In the genomic region with DNA sequence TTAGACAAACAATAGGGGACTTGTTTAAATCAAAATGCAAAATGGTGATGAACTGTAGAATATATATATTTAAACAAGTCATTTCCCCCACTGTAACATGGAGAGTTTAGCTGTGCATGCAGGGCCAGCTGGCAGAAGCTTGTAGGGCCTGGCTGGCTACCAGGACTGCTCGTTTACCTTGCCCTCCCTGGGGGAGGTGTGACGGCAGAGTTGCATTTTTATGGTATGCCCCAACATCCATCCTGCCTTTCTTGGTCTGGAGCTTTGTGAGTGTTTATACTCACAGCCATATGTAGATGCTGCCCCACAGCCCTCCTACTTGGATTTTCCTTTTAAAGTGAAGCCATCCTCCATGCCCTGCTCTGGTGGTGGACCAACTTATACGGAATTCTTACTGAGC, we compare ENCODE assay signal across 1 cellular context.
TF ChIP-seq lines count a peak whose summit lies in the region.

No MANE protein-coding gene starts in this region.

TF ChIP-seq in WTC11, 78 proteins besides CTCF, POLR2A, EP300 and RAD21 (continued from another document):
- no peak for TF ChIP-seq ZNF425 (CRISPR knock-in tag; conservative IDR thresholded peaks at IDR 0.05)
- no peak for TF ChIP-seq ZNF317 (CRISPR knock-in tag; IDR thresholded peaks at IDR 0.05; ENCODE audit: borderline replicate concordance, low read depth)
- no peak for TF ChIP-seq MYBL2 (CRISPR knock-in tag; IDR thresholded peaks at IDR 0.05)
- TF ChIP-seq, protein P1, sequence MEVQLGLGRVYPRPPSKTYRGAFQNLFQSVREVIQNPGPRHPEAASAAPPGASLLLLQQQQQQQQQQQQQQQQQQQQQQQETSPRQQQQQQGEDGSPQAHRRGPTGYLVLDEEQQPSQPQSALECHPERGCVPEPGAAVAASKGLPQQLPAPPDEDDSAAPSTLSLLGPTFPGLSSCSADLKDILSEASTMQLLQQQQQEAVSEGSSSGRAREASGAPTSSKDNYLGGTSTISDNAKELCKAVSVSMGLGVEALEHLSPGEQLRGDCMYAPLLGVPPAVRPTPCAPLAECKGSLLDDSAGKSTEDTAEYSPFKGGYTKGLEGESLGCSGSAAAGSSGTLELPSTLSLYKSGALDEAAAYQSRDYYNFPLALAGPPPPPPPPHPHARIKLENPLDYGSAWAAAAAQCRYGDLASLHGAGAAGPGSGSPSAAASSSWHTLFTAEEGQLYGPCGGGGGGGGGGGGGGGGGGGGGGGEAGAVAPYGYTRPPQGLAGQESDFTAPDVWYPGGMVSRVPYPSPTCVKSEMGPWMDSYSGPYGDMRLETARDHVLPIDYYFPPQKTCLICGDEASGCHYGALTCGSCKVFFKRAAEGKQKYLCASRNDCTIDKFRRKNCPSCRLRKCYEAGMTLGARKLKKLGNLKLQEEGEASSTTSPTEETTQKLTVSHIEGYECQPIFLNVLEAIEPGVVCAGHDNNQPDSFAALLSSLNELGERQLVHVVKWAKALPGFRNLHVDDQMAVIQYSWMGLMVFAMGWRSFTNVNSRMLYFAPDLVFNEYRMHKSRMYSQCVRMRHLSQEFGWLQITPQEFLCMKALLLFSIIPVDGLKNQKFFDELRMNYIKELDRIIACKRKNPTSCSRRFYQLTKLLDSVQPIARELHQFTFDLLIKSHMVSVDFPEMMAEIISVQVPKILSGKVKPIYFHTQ (CRISPR knock-in tag; IDR thresholded peaks at IDR 0.05): no peak
- TF ChIP-seq, protein P2, sequence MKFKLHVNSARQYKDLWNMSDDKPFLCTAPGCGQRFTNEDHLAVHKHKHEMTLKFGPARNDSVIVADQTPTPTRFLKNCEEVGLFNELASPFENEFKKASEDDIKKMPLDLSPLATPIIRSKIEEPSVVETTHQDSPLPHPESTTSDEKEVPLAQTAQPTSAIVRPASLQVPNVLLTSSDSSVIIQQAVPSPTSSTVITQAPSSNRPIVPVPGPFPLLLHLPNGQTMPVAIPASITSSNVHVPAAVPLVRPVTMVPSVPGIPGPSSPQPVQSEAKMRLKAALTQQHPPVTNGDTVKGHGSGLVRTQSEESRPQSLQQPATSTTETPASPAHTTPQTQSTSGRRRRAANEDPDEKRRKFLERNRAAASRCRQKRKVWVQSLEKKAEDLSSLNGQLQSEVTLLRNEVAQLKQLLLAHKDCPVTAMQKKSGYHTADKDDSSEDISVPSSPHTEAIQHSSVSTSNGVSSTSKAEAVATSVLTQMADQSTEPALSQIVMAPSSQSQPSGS (CRISPR knock-in tag; IDR thresholded peaks at IDR 0.05; ENCODE audit: borderline replicate concordance, low read depth): no peak
- TF ChIP-seq NR2C2 (CRISPR knock-in tag; IDR thresholded peaks at IDR 0.05): no peak
- TF ChIP-seq, protein P3, sequence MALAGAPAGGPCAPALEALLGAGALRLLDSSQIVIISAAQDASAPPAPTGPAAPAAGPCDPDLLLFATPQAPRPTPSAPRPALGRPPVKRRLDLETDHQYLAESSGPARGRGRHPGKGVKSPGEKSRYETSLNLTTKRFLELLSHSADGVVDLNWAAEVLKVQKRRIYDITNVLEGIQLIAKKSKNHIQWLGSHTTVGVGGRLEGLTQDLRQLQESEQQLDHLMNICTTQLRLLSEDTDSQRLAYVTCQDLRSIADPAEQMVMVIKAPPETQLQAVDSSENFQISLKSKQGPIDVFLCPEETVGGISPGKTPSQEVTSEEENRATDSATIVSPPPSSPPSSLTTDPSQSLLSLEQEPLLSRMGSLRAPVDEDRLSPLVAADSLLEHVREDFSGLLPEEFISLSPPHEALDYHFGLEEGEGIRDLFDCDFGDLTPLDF (CRISPR knock-in tag; IDR thresholded peaks at IDR 0.05): no peak
- TF ChIP-seq ZNF416 (CRISPR knock-in tag; IDR thresholded peaks at IDR 0.05): no peak
- no peak for TF ChIP-seq RORB (CRISPR knock-in tag; IDR thresholded peaks at IDR 0.05)
- TF ChIP-seq HMGXB4 (CRISPR knock-in tag; IDR thresholded peaks at IDR 0.05): no peak
- TF ChIP-seq FOXP1 (CRISPR knock-in tag; IDR thresholded peaks at IDR 0.05; ENCODE audit: borderline replicate concordance): no peak
- TF ChIP-seq ZNF232 (CRISPR knock-in tag; IDR thresholded peaks at IDR 0.05): no peak
- no peak for TF ChIP-seq OVOL2 (CRISPR knock-in tag; IDR thresholded peaks at IDR 0.05; ENCODE audit: borderline replicate concordance)
